In the genomic region with DNA sequence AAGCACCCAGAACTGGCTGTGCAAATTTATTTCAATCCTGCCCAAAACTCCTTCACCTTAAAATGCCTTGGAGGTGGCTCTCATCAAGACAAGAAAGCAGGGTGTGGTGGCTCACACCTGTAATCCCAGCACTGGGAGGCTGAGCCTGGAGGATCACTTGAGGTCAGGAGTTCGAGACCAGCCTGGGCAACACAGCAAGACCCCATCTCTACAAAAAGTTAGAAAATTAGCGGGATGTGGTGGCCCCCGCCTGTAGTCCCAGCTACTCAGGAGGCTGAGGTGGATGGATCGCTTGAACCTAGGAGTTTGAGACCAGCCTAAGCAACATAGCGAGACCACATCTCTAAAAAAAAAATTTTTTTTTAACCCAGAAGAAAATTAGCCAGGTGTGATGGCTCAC, we compare ENCODE assay signal across 9 cellular contexts. TPM values are rescaled to one million over a fixed set of nuclear protein-coding genes. Genes with fewer than 3 reads are reported as not detected.
DNase-seq lines count a peak whose midpoint lies in the region; ATAC-seq and TF ChIP-seq lines count a peak whose summit lies in the region.
"Had no signal": no experiment of that assay in that cellular context is flagged by ENCODE, and none has a peak within 500 bp of the region (broad histone marks: within the 10 kb centered on the region; RNA-seq: fewer than 3 reads in every experiment).

No MANE protein-coding gene starts in this region.

- intact Hi-C loops in activated CD4-positive, alpha-beta T cell treated with anti-CD3 and anti-CD28 coated beads for 36 hours (cut with DNase I, micrococcal nuclease): no loop called here

- no peak overlapping the region for H3K27ac Mint-ChIP-seq in activated CD4-positive, alpha-beta T cell treated with anti-CD3 and anti-CD28 coated beads for 36 hours
- no peak overlapping the region for H3K27ac Mint-ChIP-seq in T-helper 17 cell

- H3K27me3 ChIP-seq in skeletal muscle satellite cell (ENCODE audit: control insufficient read depth, insufficient read depth, low read length): peaks cover 26% of the 10 kb centered on the region

- no peak for DNase-seq in activated CD4-positive, alpha-beta T cell treated with anti-CD3 and anti-CD28 coated beads for 36 hours
- DNase-seq in activated CD4-positive, alpha-beta T cell treated with anti-CD3 and anti-CD28 coated beads, Interleukin-2, amount 50 U/mL, for 4 hours: no peak
- DNase-seq in T-helper 17 cell (no peak), fibroblast of mammary gland (ENCODE audit: low read depth) (no peak), amniotic stem cell (lab: John Stamatoyannopoulos, UW) (no peak), NCI-H446 (lab: John Stamatoyannopoulos, UW) (no peak), NCI-H1048 (lab: John Stamatoyannopoulos, UW) (no peak)

- CTCF ChIA-PET in activated CD4-positive, alpha-beta T cell treated with anti-CD3 and anti-CD28 coated beads for 36 hours (lab: Charles Lee): interaction anchor here (1.0 kb wide), 1 partner anchor 10 kb away, joined by 4 read pairs; no protein-coding TSS in a partner anchor

- H3K4me1 Mint-ChIP-seq in activated CD4-positive, alpha-beta T cell treated with anti-CD3 and anti-CD28 coated beads for 36 hours: peaks cover 12% of the 10 kb centered on the region
- peaks cover 6% of the 10 kb centered on the region for H3K4me1 Mint-ChIP-seq in T-helper 17 cell

- H3K9me3 Mint-ChIP-seq in activated CD4-positive, alpha-beta T cell treated with anti-CD3 and anti-CD28 coated beads for 36 hours (ENCODE audit: low read depth): no peaks in the 10 kb centered on the region

- peaks cover 7% of the 10 kb centered on the region for H3K4me1 ChIP-seq in skeletal muscle satellite cell (ENCODE audit: control insufficient read depth, insufficient read depth, low read length)

- H3K4me2 ChIP-seq in skeletal muscle satellite cell (ENCODE audit: low read length): peak overlapping the region; percentile 71

- H3K9ac ChIP-seq in skeletal muscle satellite cell (ENCODE audit: low read depth, low read length): no peak overlapping the region

- no peaks in the 10 kb centered on the region for H3K36me3 ChIP-seq in skeletal muscle satellite cell (ENCODE audit: insufficient read depth, low read length)

- H3K9me3 ChIP-seq in T-helper 17 cell (ENCODE audit: control insufficient read depth, low read length, poor library complexity, severe bottlenecking) (no peaks in the 10 kb centered on the region), skeletal muscle satellite cell (replicated peaks; ENCODE audit: low read length) (no peaks in the 10 kb centered on the region)

- TF ChIP-seq CTCF in fibroblast of mammary gland (conservative IDR thresholded peaks at IDR 0.05; ENCODE audit: control insufficient read depth, insufficient read depth, low read depth, low read length): no peak

- peak overlapping the region; percentile 23 for H3K4me3 ChIP-seq in fibroblast of mammary gland (ENCODE audit: control insufficient read depth, low read depth, low read length)
- peak overlapping the region; percentile 47 for H3K4me3 ChIP-seq in skeletal muscle satellite cell (ENCODE audit: low read length)

- ATAC-seq in activated CD4-positive, alpha-beta T cell treated with anti-CD3 and anti-CD28 coated beads for 36 hours: no peak
- no peak for ATAC-seq in T-helper 17 cell

- H3K27me3 Mint-ChIP-seq in activated CD4-positive, alpha-beta T cell treated with anti-CD3 and anti-CD28 coated beads for 36 hours: peaks cover 45% of the 10 kb centered on the region
- peaks cover 39% of the 10 kb centered on the region for H3K27me3 Mint-ChIP-seq in T-helper 17 cell

- H3K36me3 Mint-ChIP-seq in activated CD4-positive, alpha-beta T cell treated with anti-CD3 and anti-CD28 coated beads for 36 hours (ENCODE audit: low read depth): no peaks in the 10 kb centered on the region
- H3K36me3 Mint-ChIP-seq in T-helper 17 cell (ENCODE audit: low read depth): peaks cover 5% of the 10 kb centered on the region

- POLR2A ChIA-PET in activated CD4-positive, alpha-beta T cell treated with anti-CD3 and anti-CD28 coated beads for 36 hours (lab: Charles Lee): no interaction called here

- H3K4me3 Mint-ChIP-seq in activated CD4-positive, alpha-beta T cell treated with anti-CD3 and anti-CD28 coated beads for 36 hours: peak overlapping the region; percentile 54
- H3K4me3 Mint-ChIP-seq in T-helper 17 cell: peak overlapping the region; percentile 91

RNA-seq across cellular contexts. Expression of gene RAB39A, which starts 0.7 kb away (rescaled TPM):
- total RNA-seq in activated CD4-positive, alpha-beta T cell treated with anti-CD3 and anti-CD28 coated beads for 36 hours: under 1 TPM; 0.12 to 0.16 TPM
- under 1 TPM in 1 of 2 donors, not detected in 1; 0.20 TPM for total RNA-seq in T-helper 17 cell
- total RNA-seq in skeletal muscle satellite cell (2012; rRNA removed): 0.22 and 0.25 TPM in 2 replicates
- total RNA-seq: dermis microvascular lymphatic vessel endothelial cell had no signal
